Comparison of ENCODE assay signal across 26 cellular contexts in genomic region chr12:90836689-90837088, GRCh38.
DNase-seq lines count a peak whose midpoint lies in the region; ATAC-seq, FAIRE-seq and TF ChIP-seq lines count a peak whose summit lies in the region.
"Had no signal": no experiment of that assay in that cellular context is flagged by ENCODE, and none has a peak within 500 bp of the region (broad histone marks: within the 10 kb centered on the region; RNA-seq: fewer than 3 reads in every experiment).

No MANE protein-coding gene starts in this region.

- H4K8ac ChIP-seq in mesendoderm (ENCODE audit: low read depth, low read length), result no peak overlapping the region

- no peaks in the 10 kb centered on the region for H3K36me3 Mint-ChIP-seq in T-helper 2 cell treated with Interferon-gamma antibody and Interleukin-4, amounts not matched to agents 5 μg/mL and 100 μg/mL, for 36 hours (ENCODE audit: low read depth)
- H3K36me3 Mint-ChIP-seq: immature natural killer cell, natural killer cell, type B pancreatic cell had no signal

- H3K9ac ChIP-seq in mesendoderm (ENCODE audit: low read length) (no peak overlapping the region), smooth muscle cell (ENCODE audit: low read depth) (no peak overlapping the region)

- WGBS in heart left ventricle, 4 donors, result 27 to 42% (median 33%) methylated on average over 6 of the region's 6 CpGs
- no CpG with 5 or more reads among the region's 6 CpGs for WGBS in mesendoderm (ENCODE audit: extremely low coverage, insufficient coverage, low lambda C conversion rate)
- 9% methylated on average over 6 of the region's 6 CpGs for WGBS in smooth muscle cell (ENCODE audit: low lambda C conversion rate)

- peak; percentile 93 for DNase-seq in SK-N-DZ (ENCODE audit: low spot score)
- DNase-seq in heart left ventricle, result peak in 4 of 5 donors; percentile 37 to 50 (median 46)
- DNase-seq in mesendoderm, result no peak
- no peak for DNase-seq in smooth muscle cell (lab: John Stamatoyannopoulos, UW; ENCODE audit: unreplicated experiment)
- no peak for DNase-seq in T-helper 2 cell treated with Interferon-gamma antibody and Interleukin-4, amounts not matched to agents 5 μg/mL and 100 μg/mL, for 36 hours (ENCODE audit: low spot score)
- DNase-seq in dermis blood vessel endothelial cell, result no peak
- DNase-seq in frontal cortex (ENCODE audit: low spot score in 2 of 2), result no peak
- DNase-seq: activated CD4-positive, alpha-beta memory T cell treated with anti-CD3 and anti-CD28 coated beads, Interleukin-2, amount 10 ng/mL, durations not matched to agents 7 days and 5 days; activated T-cell treated with anti-CD3 and anti-CD28 coated beads for 4 hours; anterior cingulate cortex; DMS79 treated with DMSO at 0.1 percent for 48 hours; erythroblast; glutamatergic neuron; H7; immature natural killer cell; Karpas-422; natural killer cell; NCI-H1092; NCI-H2029; NCI-H446; RPMI8226; stimulated activated CD4-positive, alpha-beta T cell treated with anti-CD3 and anti-CD28 coated beads, Interleukin-4, amount 100 ng/mL, for 24 hours; stomach had no signal

- no peak overlapping the region for H2BK120ac ChIP-seq in mesendoderm (ENCODE audit: low read depth, low read length)

- no peaks in the 10 kb centered on the region for H4K20me1 ChIP-seq in smooth muscle cell (ENCODE audit: low read depth)

- H3K27ac ChIP-seq in heart left ventricle (peak overlapping the region in 3 of 12 donors; percentile 28 to 47 (median 46)), mesendoderm (ENCODE audit: low read depth, low read length) (no peak overlapping the region), smooth muscle cell (ENCODE audit: low read depth) (no peak overlapping the region)
- H3K27ac ChIP-seq: prostate gland, stomach had no signal

- H3F3A ChIP-seq in smooth muscle cell (ENCODE audit: low read depth), result peaks cover 4% of the 10 kb centered on the region

- no peaks in the 10 kb centered on the region for H3K79me1 ChIP-seq in mesendoderm (ENCODE audit: low read length)

- H3K4me2 ChIP-seq in mesendoderm (ENCODE audit: low read length), result no peak overlapping the region
- peak overlapping the region; percentile 59 for H3K4me2 ChIP-seq in smooth muscle cell

- no peak for TF ChIP-seq POLR2A in heart left ventricle (IDR thresholded peaks at IDR 0.05)

- H2BK5ac ChIP-seq in mesendoderm (ENCODE audit: low read length), result no peak overlapping the region

- H3K4me3 ChIP-seq in heart left ventricle (no peak overlapping the region), mesendoderm (ENCODE audit: low read length) (no peak overlapping the region), smooth muscle cell (no peak overlapping the region)
- H3K4me3 ChIP-seq: prostate gland, stomach had no signal

- FAIRE-seq in frontal cortex (lab: Jason Lieb, UNC), result no peak

- H3K23ac ChIP-seq in mesendoderm (ENCODE audit: low read length), result no peak overlapping the region

- peaks cover 0 to 13% (median 4%) of the 10 kb centered on the region in 12 donors for H3K4me1 ChIP-seq in heart left ventricle
- H3K4me1 ChIP-seq in mesendoderm (ENCODE audit: control insufficient read depth, low read depth, low read length), result no peaks in the 10 kb centered on the region
- no peaks in the 10 kb centered on the region for H3K4me1 ChIP-seq in smooth muscle cell (ENCODE audit: low read depth)
- H3K4me1 ChIP-seq: prostate gland had no signal

- TF ChIP-seq CTCF in heart left ventricle (IDR thresholded peaks at IDR 0.05) (no peak), smooth muscle cell (IDR thresholded peaks at IDR 0.05; ENCODE audit: borderline replicate concordance, insufficient read depth, poor library complexity, severe bottlenecking) (no peak)

- no peak overlapping the region for H3K4me3 Mint-ChIP-seq in T-helper 2 cell treated with Interferon-gamma antibody and Interleukin-4, amounts not matched to agents 5 μg/mL and 100 μg/mL, for 36 hours
- H3K4me3 Mint-ChIP-seq: activated CD4-positive, alpha-beta memory T cell treated with anti-CD3 and anti-CD28 coated beads, Interleukin-2, amount 10 ng/mL, durations not matched to agents 7 days and 5 days; immature natural killer cell; natural killer cell; type B pancreatic cell had no signal

- H3K27me3 ChIP-seq in heart left ventricle (no peaks in the 10 kb centered on the region), mesendoderm (ENCODE audit: insufficient read depth, low read length, poor library complexity) (no peaks in the 10 kb centered on the region), smooth muscle cell (ENCODE audit: low read depth) (no peaks in the 10 kb centered on the region)
- H3K27me3 ChIP-seq: stomach had no signal

- H3K4ac ChIP-seq in mesendoderm (ENCODE audit: low read depth, low read length), result peak overlapping the region; percentile 36

- H3K36me3 ChIP-seq in heart left ventricle (no peaks in the 10 kb centered on the region), mesendoderm (ENCODE audit: control insufficient read depth, insufficient read depth, low read length) (no peaks in the 10 kb centered on the region), smooth muscle cell (ENCODE audit: low read depth) (no peaks in the 10 kb centered on the region)
- H3K36me3 ChIP-seq: prostate gland, stomach had no signal

- intact Hi-C loops in heart left ventricle (cut with DNase I), result no loop called here

- no peak overlapping the region for H3K27ac Mint-ChIP-seq in T-helper 2 cell treated with Interferon-gamma antibody and Interleukin-4, amounts not matched to agents 5 μg/mL and 100 μg/mL, for 36 hours
- H3K27ac Mint-ChIP-seq: activated CD4-positive, alpha-beta memory T cell treated with anti-CD3 and anti-CD28 coated beads, Interleukin-2, amount 10 ng/mL, durations not matched to agents 7 days and 5 days; immature natural killer cell; natural killer cell; type B pancreatic cell had no signal

- no peaks in the 10 kb centered on the region for H3K4me1 Mint-ChIP-seq in T-helper 2 cell treated with Interferon-gamma antibody and Interleukin-4, amounts not matched to agents 5 μg/mL and 100 μg/mL, for 36 hours (ENCODE audit: low read depth)
- H3K4me1 Mint-ChIP-seq: activated CD4-positive, alpha-beta memory T cell treated with anti-CD3 and anti-CD28 coated beads, Interleukin-2, amount 10 ng/mL, durations not matched to agents 7 days and 5 days; immature natural killer cell; natural killer cell had no signal

- peak; percentile 99 to 100 (median 100) for ATAC-seq in heart left ventricle
- no peak for ATAC-seq in HG03469 (IDR thresholded peaks at IDR 0.05; ENCODE audit: unreplicated experiment)
- ATAC-seq: natural killer cell had no signal

- no peak overlapping the region for H3K18ac ChIP-seq in mesendoderm (ENCODE audit: low read length)

- no peak overlapping the region for H2AK5ac ChIP-seq in mesendoderm (ENCODE audit: low read length)

- H3K56ac ChIP-seq in mesendoderm (ENCODE audit: low read length), result no peak overlapping the region

- no peak overlapping the region for H2BK15ac ChIP-seq in mesendoderm (replicated peaks; ENCODE audit: low read depth)

- H3K79me2 ChIP-seq in mesendoderm (ENCODE audit: control insufficient read depth, insufficient read depth, low read length), result no peaks in the 10 kb centered on the region
- H3K79me2 ChIP-seq in smooth muscle cell (ENCODE audit: low read depth), result no peaks in the 10 kb centered on the region

- H3K9me3 ChIP-seq in heart left ventricle (no peaks in the 10 kb centered on the region), smooth muscle cell (replicated peaks; ENCODE audit: low read depth) (no peaks in the 10 kb centered on the region)
- H3K9me3 ChIP-seq: prostate gland, stomach had no signal

- H4K5ac ChIP-seq in mesendoderm (ENCODE audit: low read length), result no peak overlapping the region

- H3K27me3 Mint-ChIP-seq in T-helper 2 cell treated with Interferon-gamma antibody and Interleukin-4, amounts not matched to agents 5 μg/mL and 100 μg/mL, for 36 hours (ENCODE audit: low read depth), result no peaks in the 10 kb centered on the region
- H3K27me3 Mint-ChIP-seq: activated CD4-positive, alpha-beta memory T cell treated with anti-CD3 and anti-CD28 coated beads, Interleukin-2, amount 10 ng/mL, durations not matched to agents 7 days and 5 days; type B pancreatic cell had no signal

- H2AFZ ChIP-seq in smooth muscle cell (ENCODE audit: low read depth), result peak overlapping the region; percentile 56

- H3K9me3 Mint-ChIP-seq in T-helper 2 cell treated with Interferon-gamma antibody and Interleukin-4, amounts not matched to agents 5 μg/mL and 100 μg/mL, for 36 hours, result no peaks in the 10 kb centered on the region
- H3K9me3 Mint-ChIP-seq: activated CD4-positive, alpha-beta memory T cell treated with anti-CD3 and anti-CD28 coated beads, Interleukin-2, amount 10 ng/mL, durations not matched to agents 7 days and 5 days; type B pancreatic cell had no signal

Comparison
In these comparisons a context has a peak if more than half of its experiments do, and no peak if none do; other contexts are left out.
1. DNase-seq: peak in SK-N-DZ (single experiment) and heart left ventricle (4 of 5); none in mesendoderm (single experiment), smooth muscle cell (single experiment), T-helper 2 cell treated with Interferon-gamma antibody and Interleukin-4, amounts not matched to agents 5 μg/mL and 100 μg/mL, for 36 hours (single experiment), dermis blood vessel endothelial cell (single experiment) and frontal cortex (0 of 2).